26 cellular contexts compared by ENCODE assay signal in the genomic region with DNA sequence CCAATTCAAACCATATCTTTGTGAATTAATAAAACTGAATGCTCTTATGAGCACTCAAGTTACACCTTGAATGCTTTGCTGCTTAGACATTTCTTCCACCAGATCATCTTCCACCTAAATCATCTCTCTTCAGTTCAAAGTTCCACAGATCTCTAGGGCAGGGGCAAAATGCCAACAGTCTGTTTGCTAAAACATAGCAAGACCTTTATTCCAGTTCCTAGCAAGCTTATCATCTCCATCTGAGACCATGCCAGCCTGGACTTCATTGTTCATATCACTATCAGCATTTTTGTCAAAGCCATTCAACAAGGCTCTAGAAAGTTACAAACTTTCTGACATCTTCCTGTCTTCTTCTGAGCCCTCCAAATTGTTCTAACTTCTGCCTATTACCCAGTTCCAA.
"Had no signal": no experiment of that assay in that cellular context is flagged by ENCODE, and none has a peak within 500 bp of the region (broad histone marks: within the 10 kb centered on the region; RNA-seq: fewer than 3 reads in every experiment).

No MANE protein-coding gene starts in this region.

- H3K4me1 ChIP-seq: colonic mucosa, gastroesophageal sphincter, left lung, lower lobe of right lung had no signal

- H3K79me2 ChIP-seq: hepatocyte had no signal

- DNase-seq: colonic mucosa; cortex of kidney; effector CD8-positive, alpha-beta T cell; effector memory CD8-positive, alpha-beta T cell; endodermal cell; foreskin keratinocyte; heart left ventricle; hypothalamus; immature natural killer cell; islet precursor cell; kidney; kidney glomerular epithelial cell; left lung; left ventricle myocardium superior; lower lobe of right lung; mesenchymal stem cell; naive B cell had no signal

- H3K4me2 ChIP-seq: hepatocyte had no signal

- H3K27me3 ChIP-seq: colonic mucosa, esophagus muscularis mucosa, foreskin keratinocyte, gastroesophageal sphincter, heart left ventricle, hepatocyte, left lung had no signal

- ATAC-seq: effector memory CD8-positive, alpha-beta T cell; foreskin keratinocyte; gastroesophageal sphincter; left colon; left lung; left ventricle myocardium superior; lower lobe of right lung; mucosa of descending colon had no signal

- H2AFZ ChIP-seq: hepatocyte had no signal

- H3K4me3 ChIP-seq: colonic mucosa, esophagus muscularis mucosa, gastroesophageal sphincter, heart left ventricle, hepatocyte, left lung, lower lobe of right lung, mucosa of descending colon had no signal

- H3K27ac ChIP-seq: colonic mucosa, esophagus muscularis mucosa, foreskin keratinocyte, gastroesophageal sphincter, heart left ventricle, hepatocyte, left lung, lower lobe of right lung had no signal

- H3K9me3 Mint-ChIP-seq: effector memory CD8-positive, alpha-beta T cell; immature natural killer cell had no signal

- H3K9me3 ChIP-seq: colonic mucosa, esophagus muscularis mucosa, gastroesophageal sphincter, lower lobe of right lung, mucosa of descending colon had no signal

- H3K36me3 ChIP-seq: colonic mucosa, left lung, lower lobe of right lung had no signal

- FAIRE-seq: endometrium, endothelial cell of umbilical vein, kidney had no signal

- H3K27me3 Mint-ChIP-seq: dendritic cell treated with granulocyte-macrophage colony-stimulating factor and Interleukin-4, amounts not matched to agents 40 ng/mL and 50 ng/mL, for 4 days; effector memory CD8-positive, alpha-beta T cell; naive B cell had no signal

- H3K4me1 Mint-ChIP-seq: endodermal cell, naive B cell had no signal

- H3K27ac Mint-ChIP-seq: dendritic cell treated with granulocyte-macrophage colony-stimulating factor and Interleukin-4, amounts not matched to agents 40 ng/mL and 50 ng/mL, for 4 days; effector memory CD8-positive, alpha-beta T cell; endodermal cell; immature natural killer cell; mesothelial cell of epicardium; naive B cell had no signal

- H3K4me3 Mint-ChIP-seq: dendritic cell treated with granulocyte-macrophage colony-stimulating factor and Interleukin-4, amounts not matched to agents 40 ng/mL and 50 ng/mL, for 4 days; effector memory CD8-positive, alpha-beta T cell; endodermal cell; immature natural killer cell; mesothelial cell of epicardium; naive B cell had no signal
